Comparison of ENCODE assay signal across 14 cellular contexts in the genomic region with DNA sequence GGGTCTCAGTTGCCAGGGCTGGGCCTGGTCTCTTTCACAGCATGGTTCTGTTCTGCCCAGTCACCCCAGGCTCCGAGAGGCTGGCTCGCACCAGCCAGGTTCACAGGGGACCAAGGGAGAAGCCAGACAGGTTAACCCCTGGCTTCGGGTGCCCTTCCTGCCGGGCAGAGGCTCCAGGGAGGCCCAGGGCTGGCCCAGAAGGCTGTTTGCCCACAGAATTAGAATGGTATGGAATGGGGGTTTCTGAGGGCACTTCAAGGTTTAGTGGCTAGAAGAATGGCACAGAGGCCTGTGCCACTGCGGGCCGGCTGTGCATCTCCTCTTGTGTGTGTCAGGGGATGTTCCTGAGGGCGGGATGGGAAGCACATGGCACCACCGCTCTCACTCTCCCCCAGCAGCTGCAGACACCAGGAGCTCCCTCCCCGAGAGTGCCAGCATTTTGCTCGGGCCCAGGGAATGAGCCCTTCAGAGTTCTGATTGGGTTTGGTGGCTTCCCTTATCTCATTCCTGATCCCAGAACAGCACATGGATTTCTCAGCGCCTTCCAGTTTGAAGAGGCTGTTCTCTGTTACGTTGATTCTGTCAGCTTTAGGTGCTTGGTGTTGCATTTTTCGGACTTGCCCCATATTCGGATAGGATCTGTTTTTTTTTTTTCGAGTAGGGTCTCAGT.
"Had no signal": no experiment of that assay in that cellular context is flagged by ENCODE, and none has a peak within 500 bp of the region (broad histone marks: within the 10 kb centered on the region; RNA-seq: fewer than 3 reads in every experiment).

No MANE protein-coding gene starts in this region.

- H3K4me1 Mint-ChIP-seq: WTC11 had no signal

- H3K4me3 Mint-ChIP-seq: activated T-cell treated with anti-CD3 and anti-CD28 coated beads, Interleukin-2, amount 50 U/mL, for 4 hours; stimulated activated memory B cell treated with anti-CD40 and anti-IgM and Interleukin-4, amounts not matched to agents 10 μg/mL and 1 μg/mL and 100 μg/mL, for 72 hours; WTC11 had no signal

- ATAC-seq: activated T-cell treated with anti-CD3 and anti-CD28 coated beads, Interleukin-2, amount 50 U/mL, for 4 hours; left lobe of liver; pancreas; stimulated activated memory B cell treated with anti-CD40 and anti-IgM and Interleukin-4, amounts not matched to agents 10 μg/mL and 1 μg/mL and 100 μg/mL, for 72 hours; WTC11 had no signal

- H3K27me3 Mint-ChIP-seq: stimulated activated memory B cell treated with anti-CD40 and anti-IgM and Interleukin-4, amounts not matched to agents 10 μg/mL and 1 μg/mL and 100 μg/mL, for 72 hours had no signal

- H3K9me3 Mint-ChIP-seq: activated T-cell treated with anti-CD3 and anti-CD28 coated beads, Interleukin-2, amount 50 U/mL, for 4 hours; stimulated activated memory B cell treated with anti-CD40 and anti-IgM and Interleukin-4, amounts not matched to agents 10 μg/mL and 1 μg/mL and 100 μg/mL, for 72 hours; WTC11 had no signal

- DNase-seq: activated CD4-positive, alpha-beta T cell treated with anti-CD3 and anti-CD28 coated beads, Interleukin-2, amount 50 U/mL, for 1 hour; activated gamma-delta T cell treated with Interleukin-2 at 50 U/mL for 16 hours; activated T-cell treated with anti-CD3 and anti-CD28 coated beads, Interleukin-2, amount 50 U/mL, for 4 hours; islet precursor cell; mammary epithelial cell; stimulated activated CD4-positive, alpha-beta T cell treated with anti-CD3 and anti-CD28 coated beads, Interleukin-12 subunit alpha, Interleukin-12 subunit beta, amount 100 ng/mL, for 4 hours; stimulated activated CD4-positive, alpha-beta T cell treated with anti-CD3 and anti-CD28 coated beads, Interleukin-2, amount 100 ng/mL, for 24 hours; substantia nigra; T-helper 2 cell; transverse colon had no signal
